8 cellular contexts compared by ENCODE assay signal in the genomic region with DNA sequence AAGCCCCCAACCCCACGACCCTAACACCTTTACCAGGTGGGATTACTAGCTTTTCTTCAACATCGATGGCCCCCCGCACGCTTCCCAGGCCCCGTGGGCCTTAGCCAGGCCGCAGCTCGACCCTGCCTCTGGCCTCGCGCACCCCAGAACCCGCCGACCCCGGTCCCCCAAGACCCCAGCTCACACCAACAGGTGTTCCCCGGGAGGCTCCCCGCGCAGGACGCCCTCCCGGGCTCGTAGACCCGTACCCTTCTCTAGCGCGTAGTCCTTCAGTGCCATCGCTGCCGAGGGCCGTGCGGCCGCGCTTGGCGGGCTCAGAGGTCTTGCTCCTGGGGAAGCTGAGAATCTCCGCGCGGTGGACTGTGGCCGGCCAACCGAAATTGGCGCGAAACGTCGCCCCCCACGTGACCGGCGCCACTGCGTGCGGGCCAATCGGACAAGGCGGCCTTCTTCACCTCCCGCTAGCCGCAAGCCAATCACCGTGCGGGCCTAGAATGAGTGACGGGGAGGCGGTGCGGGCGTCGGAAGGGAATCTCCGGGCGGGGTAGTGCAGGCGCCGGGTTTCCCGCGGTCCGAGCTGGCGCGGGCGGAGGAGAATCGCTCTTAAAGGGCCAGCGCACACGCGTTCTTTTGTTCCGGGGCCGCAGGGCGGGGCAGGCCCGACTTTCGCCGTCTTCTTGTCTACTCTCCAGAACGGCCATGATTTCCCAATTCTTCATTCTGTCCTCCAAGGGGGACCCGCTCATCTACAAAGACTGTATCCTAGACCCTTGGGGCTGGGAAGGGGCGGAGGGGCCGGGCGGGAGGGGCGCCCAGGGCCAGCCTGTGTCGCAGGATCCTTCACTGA. TPM values are rescaled to one million over a fixed set of nuclear protein-coding genes. Genes with fewer than 3 reads are reported as not detected.
DNase-seq lines count a peak whose midpoint lies in the region; ATAC-seq, FAIRE-seq and TF ChIP-seq lines count a peak whose summit lies in the region.

A gene with protein sequence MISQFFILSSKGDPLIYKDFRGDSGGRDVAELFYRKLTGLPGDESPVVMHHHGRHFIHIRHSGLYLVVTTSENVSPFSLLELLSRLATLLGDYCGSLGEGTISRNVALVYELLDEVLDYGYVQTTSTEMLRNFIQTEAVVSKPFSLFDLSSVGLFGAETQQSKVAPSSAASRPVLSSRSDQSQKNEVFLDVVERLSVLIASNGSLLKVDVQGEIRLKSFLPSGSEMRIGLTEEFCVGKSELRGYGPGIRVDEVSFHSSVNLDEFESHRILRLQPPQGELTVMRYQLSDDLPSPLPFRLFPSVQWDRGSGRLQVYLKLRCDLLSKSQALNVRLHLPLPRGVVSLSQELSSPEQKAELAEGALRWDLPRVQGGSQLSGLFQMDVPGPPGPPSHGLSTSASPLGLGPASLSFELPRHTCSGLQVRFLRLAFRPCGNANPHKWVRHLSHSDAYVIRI (plus strand): TSS at position 628 of the 847 bp plus-strand sequence. CDS start 72 bp downstream, at position 700.
A gene (minus strand): TSS at position 382 of the 847 bp plus-strand sequence. CDS start 103 bp downstream, at position 279.

- no peak within 1 kb of the TSS for H2BK120ac ChIP-seq in H1 (replicated peaks; ENCODE audit: low read depth, low read length)
- H2BK120ac ChIP-seq in mesendoderm (ENCODE audit: low read depth, low read length), result peak within 1 kb of the TSS; percentile 66

- H3K56ac ChIP-seq in H1 (replicated peaks; ENCODE audit: insufficient read length, low read depth, low read length) (peak within 1 kb of the TSS; percentile 91), mesendoderm (ENCODE audit: low read length) (peak within 1 kb of the TSS; percentile 95)

- H3K27ac ChIP-seq in H1 (ENCODE audit: low read depth, low read length), result peak within 1 kb of the TSS; percentile 98
- peak within 1 kb of the TSS; percentile 93 for H3K27ac ChIP-seq in mesendoderm (ENCODE audit: low read depth, low read length)

- peak within 1 kb of the TSS; percentile 18; the same call in 1 of the 2 replicates for H2BK12ac ChIP-seq in H1 (ENCODE audit: low read depth, low read length)

- CTCF ChIA-PET in H1 (lab: Charles Lee; ENCODE audit: partially characterized antibody), result interaction anchor here (0.6 to 5.9 kb wide), 8 partner anchors 9 to 29 kb away, joined by 3 to 55 read pairs (median 5); a partner anchor contains a TSS

- 1% methylated on average over 61 of the region's 80 CpGs; no CpG with 5 or more reads in 1 of the 2 experiments for WGBS in H1 (ENCODE audit: extremely low coverage in 1 of 2, insufficient coverage in 1 of 2, insufficient read length in 1 of 2, insufficient replicate concordance in 2 of 2, low coverage in 1 of 2, low lambda C conversion rate in 2 of 2, missing lambda C conversion rate in 1 of 2), 2 experiments
- no CpG with 5 or more reads among the region's 80 CpGs for WGBS in mesendoderm (ENCODE audit: extremely low coverage, insufficient coverage, low lambda C conversion rate)

- no peak within 1 kb of the TSS for H3K14ac ChIP-seq in H1 (ENCODE audit: insufficient read length)

- H3K23me2 ChIP-seq in H1 (ENCODE audit: low read depth, low read length), result no peaks in the 10 kb centered on the region; the same call in 1 of the 2 replicates

- H3K4ac ChIP-seq in H1 (replicated peaks; ENCODE audit: insufficient read length, low read depth, low read length), result peak within 1 kb of the TSS; percentile 99
- H3K4ac ChIP-seq in mesendoderm (ENCODE audit: low read depth, low read length), result peak within 1 kb of the TSS; percentile 93

- H4K8ac ChIP-seq in H1 (ENCODE audit: extremely low read depth, insufficient read depth, low read length) (peak within 1 kb of the TSS; percentile 100), mesendoderm (ENCODE audit: low read depth, low read length) (peak within 1 kb of the TSS; percentile 82)

- H3K36me3 ChIP-seq in H1 (ENCODE audit: control insufficient read depth in 2 of 4, insufficient read depth in 4 of 4, low read length in 3 of 4) (peaks cover 32 to 46% (median 34%) of the 10 kb centered on the region in 4 experiments), mesendoderm (ENCODE audit: control insufficient read depth, insufficient read depth, low read length) (peaks cover 27% of the 10 kb centered on the region)

- peak within 1 kb of the TSS; percentile 77 to 85 for H3K4me2 ChIP-seq in H1 (ENCODE audit: insufficient read depth in 1 of 2, low read depth in 2 of 2, low read length in 2 of 2)
- H3K4me2 ChIP-seq in mesendoderm (ENCODE audit: low read length), result peak within 1 kb of the TSS; percentile 74

- DNase-seq in COLO829 (ENCODE audit: low spot score) (peak; percentile 99), HTR-8/SVneo (ENCODE audit: insufficient read length, low spot score) (peak; percentile 93), NOMO-1 treated with dmso at 0.1 percent for 144 hours (lab: John Stamatoyannopoulos, UW; ENCODE audit: unreplicated experiment) (peak; percentile 100), H1 (ENCODE audit: low read depth in 1 of 2, low spot score in 2 of 2) (peak; percentile 94 to 98), mesendoderm (peak; percentile 100)
- peak; percentile 91 to 98 (median 95) for DNase-seq in activated CD8-positive, alpha-beta memory T cell treated with anti-CD3 and anti-CD28 coated beads for 48 hours (ENCODE audit: low read depth in 2 of 3, low spot score in 2 of 3)
- DNase-seq in stimulated activated CD8-positive, alpha-beta memory T cell treated with anti-CD3 and anti-CD28 coated beads, Interleukin-15, amount 100 ng/mL, for 1 hour (ENCODE audit: low read depth), result peak; percentile 90

- TF ChIP-seq RAD21 in H1 (IDR thresholded peaks at IDR 0.05 in 1 of 2, conservative IDR thresholded peaks at IDR 0.05 in 1 of 2; ENCODE audit: low read depth in 2 of 2, low read length in 2 of 2), result no peak

- peak within 1 kb of the TSS; percentile 99 for H4K5ac ChIP-seq in H1 (ENCODE audit: insufficient read length, low read depth, low read length)
- no peak within 1 kb of the TSS for H4K5ac ChIP-seq in mesendoderm (ENCODE audit: low read length)

- TF ChIP-seq POLR2A in H1 (IDR thresholded peaks at IDR 0.05; ENCODE audit: control extremely low read depth in 1 of 2, low read depth in 2 of 2, low read length in 2 of 2), result peak in 1 of 2 experiments; percentile 77; a peak in 2 of 3 replicates

- peaks cover 8 to 13% of the 10 kb centered on the region in 2 experiments for H4K20me1 ChIP-seq in H1 (replicated peaks in 1 of 2; ENCODE audit: control insufficient read depth in 1 of 2, insufficient read depth in 2 of 2, low read length in 2 of 2)

- ATAC-seq in GM21367 (IDR thresholded peaks at IDR 0.05; ENCODE audit: unreplicated experiment), result peak; percentile 64

- H3K4me3 ChIP-seq in H1 (ENCODE audit: extremely low read depth in 1 of 4, insufficient read depth in 2 of 4, low read depth in 3 of 4, low read length in 4 of 4) (peak within 1 kb of the TSS; percentile 76 to 97 (median 84)), mesendoderm (ENCODE audit: low read length) (peak within 1 kb of the TSS; percentile 78)

- H2AFZ ChIP-seq in H1 (ENCODE audit: low read length), result no peak within 1 kb of the TSS

- POLR2A ChIA-PET in H1 (lab: Charles Lee; ENCODE audit: partially characterized antibody), result interaction anchor here (0.6 to 20.0 kb wide), 50 partner anchors 13 to 789 kb away, joined by 3 to 722 read pairs (median 4); a partner anchor contains a TSS

- H2BK5ac ChIP-seq in H1 (ENCODE audit: low read depth, low read length), result peak within 1 kb of the TSS; percentile 97
- peak within 1 kb of the TSS; percentile 93 for H2BK5ac ChIP-seq in mesendoderm (ENCODE audit: low read length)

- FAIRE-seq in HTR-8/SVneo (lab: Jason Lieb, UNC) (peak; percentile 77), H1 (lab: Jason Lieb, UNC) (no peak)

- H3K79me2 ChIP-seq in H1 (ENCODE audit: control insufficient read depth in 1 of 2, insufficient read depth in 2 of 2, low read length in 2 of 2) (peaks cover 9 to 49% of the 10 kb centered on the region in 2 experiments), mesendoderm (ENCODE audit: control insufficient read depth, insufficient read depth, low read length) (peaks cover 41% of the 10 kb centered on the region)

- H2AK5ac ChIP-seq in H1 (ENCODE audit: low read depth, low read length), result peak within 1 kb of the TSS; percentile 66
- no peak within 1 kb of the TSS for H2AK5ac ChIP-seq in mesendoderm (ENCODE audit: low read length)

- no peak; a peak in 1 of 4 replicates for TF ChIP-seq CTCF in H1 (IDR thresholded peaks at IDR 0.05; ENCODE audit: control extremely low read depth in 1 of 3, insufficient read depth in 1 of 3, low read depth in 1 of 3, low read length in 3 of 3)

- H3K9me3 ChIP-seq in H1 (ENCODE audit: insufficient read depth in 2 of 2, low read depth in 1 of 2, low read length in 1 of 2), result no peaks in the 10 kb centered on the region

- H3K79me1 ChIP-seq in H1 (ENCODE audit: low read depth, low read length) (peaks cover 8% of the 10 kb centered on the region), mesendoderm (ENCODE audit: low read length) (peaks cover 27% of the 10 kb centered on the region)

- no peak within 1 kb of the TSS for H2BK20ac ChIP-seq in H1 (ENCODE audit: low read length)

- H3K9ac ChIP-seq in H1 (replicated peaks in 1 of 4; ENCODE audit: extremely low read depth in 1 of 4, low read depth in 3 of 4, low read length in 3 of 4) (peak within 1 kb of the TSS; percentile 98 to 100 (median 100)), mesendoderm (ENCODE audit: low read length) (peak within 1 kb of the TSS; percentile 100)

- H2BK15ac ChIP-seq in H1 (ENCODE audit: low read length) (peak within 1 kb of the TSS; percentile 92; the same call in 1 of the 2 replicates), mesendoderm (replicated peaks; ENCODE audit: low read depth) (no peak within 1 kb of the TSS)

- peaks cover 0 to 8% (median 3%) of the 10 kb centered on the region in 4 experiments; a peak in 3 of 7 replicates for H3K4me1 ChIP-seq in H1 (replicated peaks in 1 of 4; ENCODE audit: control insufficient read depth in 3 of 4, insufficient read depth in 4 of 4, low read length in 3 of 4)
- peaks cover 5% of the 10 kb centered on the region for H3K4me1 ChIP-seq in mesendoderm (ENCODE audit: control insufficient read depth, low read depth, low read length)

- H3K18ac ChIP-seq in H1 (ENCODE audit: extremely low read depth, low read length), result peak within 1 kb of the TSS; percentile 99
- peak within 1 kb of the TSS; percentile 86 for H3K18ac ChIP-seq in mesendoderm (ENCODE audit: low read length)

- H3K27me3 ChIP-seq in H1 (replicated peaks in 1 of 4; ENCODE audit: control insufficient read depth in 3 of 4, extremely low read depth in 1 of 4, insufficient read depth in 3 of 4, low read length in 3 of 4), result no peaks in the 10 kb centered on the region
- no peaks in the 10 kb centered on the region for H3K27me3 ChIP-seq in mesendoderm (ENCODE audit: insufficient read depth, low read length, poor library complexity)

- TF ChIP-seq EP300 in H1 (IDR thresholded peaks at IDR 0.05; ENCODE audit: borderline replicate concordance in 1 of 2, low read depth in 2 of 2, low read length in 2 of 2), result no peak

- no peak within 1 kb of the TSS for H3K23ac ChIP-seq in H1 (ENCODE audit: insufficient read length)
- H3K23ac ChIP-seq in mesendoderm (ENCODE audit: low read length), result peak within 1 kb of the TSS; percentile 97

- peak within 1 kb of the TSS; percentile 99 for H4K91ac ChIP-seq in H1 (replicated peaks; ENCODE audit: insufficient read length, low read length)

RNA-seq across cellular contexts. Expression of the first gene that starts in this region (rescaled TPM):
- total RNA-seq in H1 (2021; fragmentation: NEBNext Ultra II Directional; extraction: Animal tissue kit (Norgen Biotek cat#: 25700)), result 15.2 and 15.8 TPM in 2 replicates
- 15.9 and 16.6 TPM in 2 replicates for polyA plus RNA-seq in H1 (2011; rRNA removed)
- polyA plus RNA-seq in H1 (2011; cell fraction: cytosol; rRNA removed), result 12.1 TPM
- 38.5 TPM for polyA plus RNA-seq in H1 (2011; cell fraction: nucleus; rRNA removed)
- 14.4 to 21.1 TPM (median 19.3 TPM) in 4 replicates for polyA plus RNA-seq in H1 (2012, experiment 1 of 2)
- polyA plus RNA-seq in H1 (2012, experiment 2 of 2), result 19.6 TPM
- 10.8 TPM for polyA plus RNA-seq in H1 (2013, experiment 1 of 2)
- 11.6 TPM for polyA plus RNA-seq in H1 (2013, experiment 2 of 2)
- polyA minus RNA-seq in H1 (2011; rRNA and poly(A)+ RNA removed), result 12.8 and 16.5 TPM in 2 replicates
- 8.6 TPM for polyA minus RNA-seq in H1 (2011; cell fraction: cytosol; rRNA and poly(A)+ RNA removed)
- polyA minus RNA-seq in H1 (2011; cell fraction: nucleus; rRNA and poly(A)+ RNA removed), result 12.6 TPM
- polyA plus RNA-seq in mesendoderm (2013, experiment 1 of 2), result 12.2 TPM
- polyA plus RNA-seq in mesendoderm (2013, experiment 2 of 2), result 11.9 TPM

RNA-seq across cellular contexts. Expression of the second gene that starts in this region (rescaled TPM):
- total RNA-seq in H1 (2021; fragmentation: NEBNext Ultra II Directional; extraction: Animal tissue kit (Norgen Biotek cat#: 25700)), result 339 and 344 TPM in 2 replicates
- 313 and 394 TPM in 2 replicates for polyA plus RNA-seq in H1 (2011; rRNA removed)
- polyA plus RNA-seq in H1 (2011; cell fraction: cytosol; rRNA removed), result 370 TPM
- 732 TPM for polyA plus RNA-seq in H1 (2011; cell fraction: nucleus; rRNA removed)
- 297 to 387 TPM (median 352 TPM) in 4 replicates for polyA plus RNA-seq in H1 (2012, experiment 1 of 2)
- 212 TPM for polyA plus RNA-seq in H1 (2012, experiment 2 of 2)
- 254 TPM for polyA plus RNA-seq in H1 (2013, experiment 1 of 2)
- 229 TPM for polyA plus RNA-seq in H1 (2013, experiment 2 of 2)
- polyA minus RNA-seq in H1 (2011; rRNA and poly(A)+ RNA removed), result 344 and 385 TPM in 2 replicates
- 320 TPM for polyA minus RNA-seq in H1 (2011; cell fraction: cytosol; rRNA and poly(A)+ RNA removed)
- 348 TPM for polyA minus RNA-seq in H1 (2011; cell fraction: nucleus; rRNA and poly(A)+ RNA removed)
- polyA plus RNA-seq in mesendoderm (2013, experiment 1 of 2), result 274 TPM
- 279 TPM for polyA plus RNA-seq in mesendoderm (2013, experiment 2 of 2)

Comparison
In these comparisons a context has a peak if more than half of its experiments do, and no peak if none do; other contexts are left out.
1. Peak in every context shown above with its lines: DNase-seq, ATAC-seq, H3K4me3 ChIP-seq and H3K27ac ChIP-seq.